In genomic region chr3:157160652-157161480, GRCh38 we compare ENCODE assay signal across 7 cellular contexts. TPM values are rescaled to one million over a fixed set of nuclear protein-coding genes. Genes with fewer than 3 reads are reported as not detected.
DNase-seq lines count a peak whose midpoint lies in the region; TF ChIP-seq lines count a peak whose summit lies in the region.

No MANE protein-coding gene starts in this region.

- H3K18ac ChIP-seq in H9 (ENCODE audit: insufficient read length, low read depth, low read length): peak overlapping the region; percentile 90

- no peak overlapping the region for H2AFZ ChIP-seq in H9 (ENCODE audit: low read length)

- H3K4me3 Mint-ChIP-seq in H9: peak overlapping the region; percentile 98
- peak overlapping the region; percentile 97 to 99 (median 99) for H3K4me3 Mint-ChIP-seq in immature natural killer cell

- H2BK15ac ChIP-seq in H9 (ENCODE audit: low read depth, low read length): no peak overlapping the region

- H3K9me3 Mint-ChIP-seq in H9 (no peaks in the 10 kb centered on the region), immature natural killer cell (no peaks in the 10 kb centered on the region)

- H2BK120ac ChIP-seq in H9 (ENCODE audit: low read depth, low read length, poor library complexity, severe bottlenecking): no peak overlapping the region

- H4K91ac ChIP-seq in H9 (ENCODE audit: insufficient read length, low read depth, low read length): no peak overlapping the region

- no peak overlapping the region for H2AK5ac ChIP-seq in H9 (ENCODE audit: insufficient read length, low read length)

- H3K36me3 Mint-ChIP-seq in H9 (ENCODE audit: insufficient read depth in 1 of 3, low read depth in 3 of 3) (peaks cover 31 to 36% (median 35%) of the 10 kb centered on the region in 3 experiments), immature natural killer cell (peaks cover 5 to 28% (median 21%) of the 10 kb centered on the region in 3 donors)

- no peak overlapping the region for H3K56ac ChIP-seq in H9 (ENCODE audit: insufficient read length, low read depth, low read length)

- peaks cover 22% of the 10 kb centered on the region for H3K79me2 ChIP-seq in H9 (ENCODE audit: insufficient read depth, low read length)

- H2BK5ac ChIP-seq in H9 (ENCODE audit: insufficient read length, low read length): no peak overlapping the region

- H3K36me3 ChIP-seq in spleen: peaks cover 0 to 31% (median 28%) of the 10 kb centered on the region in 6 donors

- peak overlapping the region; percentile 70 for H3K27ac ChIP-seq in H9 (ENCODE audit: insufficient read length, low read depth, low read length)
- H3K27ac ChIP-seq in spleen: peak overlapping the region; percentile 97 to 100 (median 100)

- H3K4me1 Mint-ChIP-seq in H9 (peaks cover 34% of the 10 kb centered on the region in 2 experiments), immature natural killer cell (peaks cover 50 to 52% of the 10 kb centered on the region in 2 donors)

- H3T11ph ChIP-seq in H9 (ENCODE audit: low read length): no peak overlapping the region

- H3K27me3 Mint-ChIP-seq in H9 (ENCODE audit: low read depth): no peaks in the 10 kb centered on the region
- H3K27me3 Mint-ChIP-seq in immature natural killer cell (ENCODE audit: low read depth in 3 of 3): peaks cover 19 to 27% (median 21%) of the 10 kb centered on the region in 3 donors

- H3K4ac ChIP-seq in H9 (ENCODE audit: low read depth, low read length): no peak overlapping the region; the same call in 1 of the 2 replicates

- no peak overlapping the region for H2BK20ac ChIP-seq in H9 (ENCODE audit: low read depth, low read length, poor library complexity, severe bottlenecking)

- TF ChIP-seq POLR2A in spleen (IDR thresholded peaks at IDR 0.05): peak in 1 of 3 donors; percentile 32

- H3K9ac ChIP-seq in H9 (ENCODE audit: extremely low read depth, insufficient read length, low read length): peak overlapping the region; percentile 83

- H3K4me2 ChIP-seq in H9 (ENCODE audit: insufficient read depth, insufficient read length, low read length): peak overlapping the region; percentile 73

- H3K4me1 ChIP-seq in H9 (ENCODE audit: insufficient read depth, low read length) (no peaks in the 10 kb centered on the region), spleen (peaks cover 34 to 63% (median 45%) of the 10 kb centered on the region in 6 donors)

- H4K5ac ChIP-seq in H9 (ENCODE audit: insufficient read length, low read depth, low read length): no peak overlapping the region

- H3K27ac Mint-ChIP-seq in H9 (peak overlapping the region; percentile 98 to 99 (median 98)), immature natural killer cell (peak overlapping the region; percentile 98 to 99 (median 99))

- H3K23me2 ChIP-seq in H9 (ENCODE audit: insufficient read length, low read depth, low read length, poor library complexity, severe bottlenecking): peaks cover 4% of the 10 kb centered on the region

- no peaks in the 10 kb centered on the region for H3K79me1 ChIP-seq in H9 (ENCODE audit: insufficient read depth, low read depth, low read length, poor library complexity, severe bottlenecking)

- intact Hi-C loops in spleen (cut with DNase I; ENCODE audit: low total_unique reads): no loop called here

- H3K9me3 ChIP-seq in H9 (ENCODE audit: control insufficient read depth, low read depth, low read length): no peaks in the 10 kb centered on the region
- H3K9me3 ChIP-seq in spleen: no peaks in the 10 kb centered on the region

- no CpG with 5 or more reads among the region's 22 CpGs for WGBS in H9 (ENCODE audit: extremely low coverage, insufficient read length, low lambda C conversion rate)
- 9 to 13% (median 9%) methylated on average over 22 of the region's 22 CpGs for WGBS in spleen, 5 donors

- H3K14ac ChIP-seq in H9 (ENCODE audit: insufficient read depth, low read length): peak overlapping the region; percentile 85

- peak overlapping the region; percentile 96 for H3K4me3 ChIP-seq in GM12864 (ENCODE audit: low read depth, low read length)
- peak overlapping the region; percentile 55 to 93 (median 80) for H3K4me3 ChIP-seq in spleen

- no peaks in the 10 kb centered on the region for H4K20me1 ChIP-seq in H9 (ENCODE audit: control insufficient read depth, insufficient read depth, insufficient read length)

- no peak overlapping the region for H2BK12ac ChIP-seq in H9 (ENCODE audit: insufficient read length, low read depth, low read length)

- TF ChIP-seq CTCF in GM12864 (IDR thresholded peaks at IDR 0.05; ENCODE audit: low read depth, low read length, missing control alignments) (no peak), H9 (conservative IDR thresholded peaks at IDR 0.05) (no peak), spleen (IDR thresholded peaks at IDR 0.05 in 8 of 11, conservative IDR thresholded peaks at IDR 0.05 in 3 of 11) (no peak)

- DNase-seq in GM12864 (ENCODE audit: low read depth) (peak; percentile 49), H9 (peak; percentile 55), LHCN-M2 (ENCODE audit: low read depth) (peak; percentile 90), SKM-1 (lab: John Stamatoyannopoulos, UW; ENCODE audit: unreplicated experiment) (peak; percentile 68), brain pericyte (ENCODE audit: low read depth, low spot score) (peak; percentile 22), immature natural killer cell (peak in 1 of 3 donors; percentile 70), spleen (no peak)

- no peak overlapping the region for H4K8ac ChIP-seq in H9 (replicated peaks; ENCODE audit: insufficient read length, low read depth, low read length)

- H3K23ac ChIP-seq in H9 (ENCODE audit: insufficient read length, low read depth, low read length): no peak overlapping the region

- H3K27me3 ChIP-seq in H9 (ENCODE audit: insufficient read depth, low read length) (no peaks in the 10 kb centered on the region), spleen (replicated peaks in 1 of 7) (no peaks in the 10 kb centered on the region)

RNA-seq across cellular contexts. Expression of gene CCNL1, which starts 0.9 kb away (rescaled TPM):
- total RNA-seq in H9 (2021): 93.9 and 103 TPM in 2 replicates
- 82.8 and 103 TPM in 2 replicates for total RNA-seq in LHCN-M2 (2014; rRNA removed)
- 14.7 TPM for polyA plus RNA-seq in LHCN-M2 (2012)
- 10 to 100 TPM; 35.3 to 87.6 (median 44.2) TPM for polyA plus RNA-seq in immature natural killer cell
- total RNA-seq in spleen: 100 to 1,000 TPM; 187 to 405 (median 247) TPM
- polyA plus RNA-seq in spleen: 100 to 1,000 TPM in 2 of 3 donors, 10 to 100 TPM in 1; 76.9 to 168 (median 115) TPM
